In genomic region chr5:61802456-61802855, GRCh38 we compare ENCODE assay signal across 22 cellular contexts.
"Had no signal": no experiment of that assay in that cellular context is flagged by ENCODE, and none has a peak within 500 bp of the region (broad histone marks: within the 10 kb centered on the region; RNA-seq: fewer than 3 reads in every experiment).

No MANE protein-coding gene starts in this region.

- DNase-seq: activated CD4-positive, alpha-beta T cell treated with anti-CD3 and anti-CD28 coated beads, Interleukin-2, amount 50 U/mL, for 1 hour; activated CD8-positive, alpha-beta memory T cell treated with anti-CD3 and anti-CD28 coated beads, Interleukin-2, amount 50 U/mL, for 4 hours; activated effector memory CD4-positive, alpha-beta T cell treated with Interleukin-2 at 50 U/mL for 16 hours; activated naive CD4-positive, alpha-beta T cell treated with anti-CD3 and anti-CD28 coated beads, Interleukin-2, amount 10 ng/mL, durations not matched to agents 7 days and 5 days; activated naive CD8-positive, alpha-beta T cell treated with anti-CD3 and anti-CD28 coated beads, Interleukin-2, amount 50 U/mL, for 24 hours; activated T-cell treated with anti-CD3 and anti-CD28 coated beads, Interleukin-2, amount 50 U/mL, for 4 hours; erythroblast; immature natural killer cell; kidney glomerular epithelial cell; left ventricle myocardium superior; naive thymus-derived CD8-positive, alpha-beta T cell; ovary; sigmoid colon; stimulated activated CD4-positive, alpha-beta T cell treated with anti-CD3 and anti-CD28 coated beads, Interleukin-12 subunit alpha, Interleukin-12 subunit beta, amount 100 ng/mL, for 4 hours; stimulated activated CD4-positive, alpha-beta T cell treated with anti-CD3 and anti-CD28 coated beads, Interleukin-1b, Interleukin-23, amount 100 ng/mL, for 48 hours; stimulated activated CD8-positive, alpha-beta memory T cell treated with anti-CD3 and anti-CD28 coated beads, Interleukin-4, amount 100 ng/mL, for 48 hours; stimulated activated naive CD4-positive, alpha-beta T cell treated with Interleukin-2 at 50 U/mL for 16 hours; thyroid gland had no signal

- H3K36me3 Mint-ChIP-seq: activated naive CD4-positive, alpha-beta T cell treated with anti-CD3 and anti-CD28 coated beads, Interleukin-2, amount 10 ng/mL, durations not matched to agents 7 days and 5 days; brain; immature natural killer cell; naive thymus-derived CD8-positive, alpha-beta T cell had no signal

- H3K4me1 Mint-ChIP-seq: activated naive CD4-positive, alpha-beta T cell treated with anti-CD3 and anti-CD28 coated beads, Interleukin-2, amount 10 ng/mL, durations not matched to agents 7 days and 5 days; activated naive CD8-positive, alpha-beta T cell treated with anti-CD3 and anti-CD28 coated beads, Interleukin-2, amount 50 U/mL, for 24 hours; immature natural killer cell; naive thymus-derived CD8-positive, alpha-beta T cell had no signal

- H3K9me3 Mint-ChIP-seq: activated naive CD4-positive, alpha-beta T cell treated with anti-CD3 and anti-CD28 coated beads, Interleukin-2, amount 10 ng/mL, durations not matched to agents 7 days and 5 days; activated naive CD8-positive, alpha-beta T cell treated with anti-CD3 and anti-CD28 coated beads, Interleukin-2, amount 50 U/mL, for 24 hours; activated T-cell treated with anti-CD3 and anti-CD28 coated beads, Interleukin-2, amount 50 U/mL, for 4 hours; brain; naive thymus-derived CD8-positive, alpha-beta T cell had no signal

- ATAC-seq: activated CD4-positive, CD25-positive, alpha-beta regulatory T cell treated with anti-CD3 and anti-CD28 coated beads, Interleukin-2, amount 50 U/mL, for 24 hours; activated naive CD8-positive, alpha-beta T cell treated with anti-CD3 and anti-CD28 coated beads, Interleukin-2, amount 50 U/mL, for 24 hours; activated T-cell treated with anti-CD3 and anti-CD28 coated beads, Interleukin-2, amount 50 U/mL, for 4 hours; gastroesophageal sphincter; left ventricle myocardium superior; naive thymus-derived CD8-positive, alpha-beta T cell had no signal

- H3K4me3 Mint-ChIP-seq: activated naive CD4-positive, alpha-beta T cell treated with anti-CD3 and anti-CD28 coated beads, Interleukin-2, amount 10 ng/mL, durations not matched to agents 7 days and 5 days; activated naive CD8-positive, alpha-beta T cell treated with anti-CD3 and anti-CD28 coated beads, Interleukin-2, amount 50 U/mL, for 24 hours; activated T-cell treated with anti-CD3 and anti-CD28 coated beads, Interleukin-2, amount 50 U/mL, for 4 hours; brain; immature natural killer cell; naive thymus-derived CD8-positive, alpha-beta T cell had no signal

- H3K27me3 Mint-ChIP-seq: activated naive CD4-positive, alpha-beta T cell treated with anti-CD3 and anti-CD28 coated beads, Interleukin-2, amount 10 ng/mL, durations not matched to agents 7 days and 5 days; activated naive CD8-positive, alpha-beta T cell treated with anti-CD3 and anti-CD28 coated beads, Interleukin-2, amount 50 U/mL, for 24 hours; brain had no signal

- H3K4me3 ChIP-seq: coronary artery, gastroesophageal sphincter, ovary, sigmoid colon, thyroid gland had no signal

- H3K27ac Mint-ChIP-seq: activated naive CD4-positive, alpha-beta T cell treated with anti-CD3 and anti-CD28 coated beads, Interleukin-2, amount 10 ng/mL, durations not matched to agents 7 days and 5 days; activated naive CD8-positive, alpha-beta T cell treated with anti-CD3 and anti-CD28 coated beads, Interleukin-2, amount 50 U/mL, for 24 hours; brain; immature natural killer cell; naive thymus-derived CD8-positive, alpha-beta T cell had no signal
